ENCODE assay signal across 1 cellular context in the genomic region with DNA sequence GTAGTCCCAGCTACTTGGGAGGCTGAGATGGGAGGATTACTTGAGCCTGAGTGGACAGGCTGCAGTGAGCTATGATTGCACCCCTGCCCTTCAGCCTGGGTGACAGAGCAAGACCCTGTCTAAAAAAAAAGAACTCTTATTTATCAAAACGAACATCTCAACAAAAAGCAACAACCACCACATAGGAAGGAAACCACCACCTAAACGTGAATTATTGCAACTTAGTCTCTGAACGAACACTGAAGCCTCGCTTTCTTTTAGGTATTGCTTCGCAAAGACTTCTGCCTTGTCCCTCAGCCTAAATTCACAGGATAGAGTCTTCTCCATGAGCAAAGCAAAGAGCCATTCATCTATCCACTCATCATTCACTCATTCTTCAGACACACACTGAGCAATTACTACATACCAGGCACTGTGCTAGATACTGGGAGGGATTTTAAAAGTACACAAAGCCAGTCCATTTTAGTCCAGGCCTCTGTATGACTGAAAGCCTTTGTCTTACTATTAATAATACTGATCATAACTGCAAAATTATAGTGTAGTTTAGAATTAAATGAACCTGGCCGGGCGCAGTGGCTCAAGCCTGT.
TF ChIP-seq lines count a peak whose summit lies in the region.

No MANE protein-coding gene starts in this region.

TF ChIP-seq in WTC11, 78 proteins besides CTCF, POLR2A, EP300 and RAD21 (continued from another document):
- TF ChIP-seq AFF4 (CRISPR knock-in tag; IDR thresholded peaks at IDR 0.05; ENCODE audit: borderline replicate concordance) = no peak
- TF ChIP-seq ZNF396 (CRISPR knock-in tag; IDR thresholded peaks at IDR 0.05; ENCODE audit: borderline replicate concordance) = no peak
- TF ChIP-seq, protein P1, sequence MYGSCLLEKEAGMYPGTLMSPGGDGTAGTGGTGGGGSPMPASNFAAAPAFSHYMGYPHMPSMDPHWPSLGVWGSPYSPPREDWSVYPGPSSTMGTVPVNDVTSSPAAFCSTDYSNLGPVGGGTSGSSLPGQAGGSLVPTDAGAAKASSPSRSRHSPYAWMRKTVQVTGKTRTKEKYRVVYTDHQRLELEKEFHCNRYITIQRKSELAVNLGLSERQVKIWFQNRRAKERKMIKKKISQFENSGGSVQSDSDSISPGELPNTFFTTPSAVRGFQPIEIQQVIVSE (CRISPR knock-in tag; IDR thresholded peaks at IDR 0.05; ENCODE audit: borderline replicate concordance) = no peak
- no peak for TF ChIP-seq SMAD3 (CRISPR knock-in tag; IDR thresholded peaks at IDR 0.05; ENCODE audit: borderline replicate concordance)
- no peak for TF ChIP-seq CREM (CRISPR knock-in tag; IDR thresholded peaks at IDR 0.05)
- TF ChIP-seq E2F5 (CRISPR knock-in tag; IDR thresholded peaks at IDR 0.05) = no peak
- no peak for TF ChIP-seq ZNF423 (CRISPR knock-in tag; IDR thresholded peaks at IDR 0.05)
- no peak for TF ChIP-seq OVOL2 (CRISPR knock-in tag; IDR thresholded peaks at IDR 0.05; ENCODE audit: borderline replicate concordance)
- no peak for TF ChIP-seq ZNF138 (CRISPR knock-in tag; conservative IDR thresholded peaks at IDR 0.05)
- no peak for TF ChIP-seq JAZF1 (CRISPR knock-in tag; IDR thresholded peaks at IDR 0.05)
- TF ChIP-seq ZNF317 (CRISPR knock-in tag; IDR thresholded peaks at IDR 0.05; ENCODE audit: borderline replicate concordance, low read depth) = no peak
- TF ChIP-seq ZBTB43 (CRISPR knock-in tag; IDR thresholded peaks at IDR 0.05) = no peak
- TF ChIP-seq E2F1 (CRISPR knock-in tag; IDR thresholded peaks at IDR 0.05) = no peak
